ENCODE assay signal across 8 cellular contexts in the genomic region with DNA sequence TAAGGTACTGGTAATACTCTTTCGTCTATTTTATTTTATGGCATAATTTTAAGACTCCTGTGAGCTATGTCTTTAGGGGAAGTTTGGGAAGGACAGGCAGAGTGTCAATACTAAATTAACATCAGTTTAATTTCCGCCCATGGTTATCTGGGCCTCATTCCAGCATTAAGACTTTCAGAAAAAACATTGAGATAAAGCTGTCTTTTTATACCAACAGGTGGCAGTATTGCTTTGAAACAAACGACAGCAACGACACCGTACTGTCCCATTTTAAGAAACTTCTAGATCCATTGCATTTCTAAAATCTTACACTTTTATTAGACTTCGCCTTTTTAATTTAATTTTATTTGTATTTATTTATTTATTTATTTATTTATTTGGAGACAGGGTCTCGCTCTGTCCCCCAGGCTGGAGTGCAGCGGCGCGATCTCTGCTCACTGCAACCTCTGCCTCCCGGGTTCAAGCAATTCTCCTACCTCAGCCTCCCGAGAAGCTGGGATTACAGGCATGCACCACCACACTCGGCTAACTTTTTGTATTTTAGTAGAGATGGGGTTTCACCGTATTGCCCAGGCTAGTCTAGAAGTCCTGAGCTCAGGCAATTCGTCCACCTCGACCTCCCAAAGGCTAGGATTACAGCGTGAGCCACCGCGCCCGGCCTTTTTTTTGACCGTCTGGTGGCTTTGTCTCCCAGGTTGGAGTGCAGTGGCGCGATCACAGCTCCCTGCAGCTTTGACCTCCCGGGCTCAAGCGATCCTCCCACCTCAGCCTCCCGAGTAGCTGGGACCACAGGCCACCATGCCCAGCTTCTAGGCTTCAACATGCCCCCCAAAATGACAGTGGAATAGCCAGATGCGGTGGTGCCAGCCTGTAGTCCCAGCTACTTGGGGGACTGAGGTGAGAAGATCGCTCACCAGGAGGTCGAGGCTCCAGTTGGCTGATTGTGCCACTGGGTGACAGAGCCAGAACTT.
A peak's percentile ranks its signal among the peaks of the same experiment; 100 is the strongest.
DNase-seq lines count a peak whose midpoint lies in the region; ATAC-seq and FAIRE-seq lines count a peak whose summit lies in the region.

No MANE protein-coding gene starts in this region.

- no peaks in the 10 kb centered on the region for H3K36me3 ChIP-seq in CD4-positive, alpha-beta memory T cell (ENCODE audit: insufficient read depth, low read length)

- POLR2A ChIA-PET in CD4-positive, alpha-beta memory T cell (lab: Charles Lee; ENCODE audit: partially characterized antibody) = interaction anchor here (0.6 to 5.5 kb wide), 8 partner anchors 10 to 438 kb away, joined by 3 to 68 read pairs (median 4); a partner anchor contains a TSS

- H3K4me3 Mint-ChIP-seq in CD4-positive, alpha-beta memory T cell = peak overlapping the region in 1 of 8 donors; percentile 35

- DNase-seq in CD4-positive, alpha-beta memory T cell = peak in 4 of 5 donors; percentile 54 to 66 (median 60)
- DNase-seq in GM19238 (ENCODE audit: insufficient read length, low spot score) = peak; percentile 23
- DNase-seq in NCI-H1694 treated with DMSO at 0.1 percent for 48 hours (lab: John Stamatoyannopoulos, UW) = peak; percentile 78
- peak; percentile 56 for DNase-seq in foreskin melanocyte
- DNase-seq in pons (ENCODE audit: low spot score) = peak; percentile 83
- no peak for DNase-seq in stimulated activated CD8-positive, alpha-beta memory T cell treated with anti-CD3 and anti-CD28 coated beads, Interleukin-4, amount 100 ng/mL, for 48 hours

- intact Hi-C loops in CD4-positive, alpha-beta memory T cell (cut with micrococcal nuclease) = loop anchor here (1.0 to 5.0 kb wide), 9 partner anchors 54 to 1193 kb away; a partner anchor contains a TSS

- peak overlapping the region in 2 of 7 donors; percentile 14 to 75 for H3K27ac Mint-ChIP-seq in CD4-positive, alpha-beta memory T cell

- peaks cover 0 to 7% (median 3%) of the 10 kb centered on the region in 8 donors for H3K9me3 Mint-ChIP-seq in CD4-positive, alpha-beta memory T cell

- H3K4me3 ChIP-seq in CD4-positive, alpha-beta memory T cell (ENCODE audit: low read length in 2 of 2) = no peak overlapping the region

- H3K4me1 Mint-ChIP-seq in CD4-positive, alpha-beta memory T cell = peaks cover 9 to 24% (median 15%) of the 10 kb centered on the region in 4 donors

- no peaks in the 10 kb centered on the region for H3K9me3 ChIP-seq in CD4-positive, alpha-beta memory T cell (ENCODE audit: control insufficient read depth in 1 of 2, low read length in 2 of 2)

- no peaks in the 10 kb centered on the region for H3K27me3 Mint-ChIP-seq in CD4-positive, alpha-beta memory T cell

- H3K27me3 ChIP-seq in CD4-positive, alpha-beta memory T cell (ENCODE audit: insufficient read depth, low read length) = no peaks in the 10 kb centered on the region

- peaks cover 15% of the 10 kb centered on the region for H3K4me1 ChIP-seq in CD4-positive, alpha-beta memory T cell (ENCODE audit: insufficient read depth, low read length)

- H3K27ac ChIP-seq in CD4-positive, alpha-beta memory T cell (ENCODE audit: low read depth, low read length) = no peak overlapping the region

- peak; percentile 86 for FAIRE-seq in TTC549 (lab: Jason Lieb, UNC)

- ATAC-seq in HG03565 (IDR thresholded peaks at IDR 0.05; ENCODE audit: unreplicated experiment) = no peak

- CTCF ChIA-PET in CD4-positive, alpha-beta memory T cell (lab: Charles Lee; ENCODE audit: partially characterized antibody) = interaction anchor here (0.6 to 8.2 kb wide), 60 partner anchors 9 to 1193 kb away, joined by 3 to 87 read pairs (median 4); a partner anchor contains a TSS

- H3K36me3 Mint-ChIP-seq in CD4-positive, alpha-beta memory T cell = no peaks in the 10 kb centered on the region
